ENCODE assay signal across 8 cellular contexts in the genomic region with DNA sequence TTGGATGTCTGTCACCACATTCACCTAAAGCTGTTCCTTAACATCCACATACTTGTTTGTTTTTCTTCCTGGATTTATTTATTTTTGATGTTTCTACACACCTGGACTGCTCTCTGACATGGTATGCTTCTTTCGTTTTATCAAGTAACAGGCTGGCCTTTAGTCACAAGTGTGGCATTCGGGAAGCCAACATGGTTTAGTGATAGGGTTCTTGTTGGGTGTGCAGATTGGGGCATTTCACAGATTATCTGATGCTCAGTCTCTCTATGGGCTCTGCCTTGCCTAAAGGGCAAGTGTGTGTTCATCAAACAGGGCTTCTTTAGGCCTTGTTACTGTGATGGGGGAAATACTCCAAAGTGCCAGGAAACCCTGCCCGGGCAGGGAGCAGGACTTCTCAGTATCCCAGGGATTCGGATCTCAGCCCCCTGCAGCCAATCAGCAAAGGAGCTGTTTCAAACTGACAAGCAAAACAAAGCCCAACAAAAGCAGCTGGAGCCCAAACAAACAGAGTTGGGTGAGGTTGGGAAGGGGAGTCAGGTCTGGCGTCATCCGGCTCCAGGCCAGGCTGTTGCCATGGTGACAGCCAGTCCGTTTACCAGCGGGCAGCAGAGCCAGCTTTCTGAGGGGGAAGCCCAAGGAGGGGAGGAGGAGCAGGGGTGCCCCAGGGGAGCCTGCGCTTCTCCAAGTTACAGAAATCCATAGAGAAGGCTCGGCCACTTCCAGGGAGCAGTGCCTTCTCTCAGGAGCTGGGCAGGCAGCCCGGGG. TPM values are rescaled to one million over a fixed set of nuclear protein-coding genes. Genes with fewer than 3 reads are reported as not detected.
DNase-seq lines count a peak whose midpoint lies in the region; ATAC-seq lines count a peak whose summit lies in the region.

No MANE protein-coding gene starts in this region.

- H3K36me3 Mint-ChIP-seq in T-helper 2 cell treated with Interferon-gamma antibody and Interleukin-4, amounts not matched to agents 5 μg/mL and 100 μg/mL, for 36 hours (ENCODE audit: low read depth) = no peaks in the 10 kb centered on the region
- H3K36me3 Mint-ChIP-seq in CD4-positive, alpha-beta memory T cell = no peaks in the 10 kb centered on the region

- H3K27ac Mint-ChIP-seq in T-helper 2 cell treated with Interferon-gamma antibody and Interleukin-4, amounts not matched to agents 5 μg/mL and 100 μg/mL, for 36 hours = no peak overlapping the region
- no peak overlapping the region for H3K27ac Mint-ChIP-seq in CD4-positive, alpha-beta memory T cell

- DNase-seq in AG08396 (ENCODE audit: low spot score) = peak; percentile 77
- DNase-seq in NCI-H2081 treated with DMSO at 0.1 percent for 48 hours (lab: John Stamatoyannopoulos, UW) = peak; percentile 51
- no peak for DNase-seq in left lobe of liver (ENCODE audit: low spot score)
- DNase-seq in stromal cell of bone marrow (ENCODE audit: low read depth) = peak; percentile 87
- DNase-seq in T-helper 2 cell treated with Interferon-gamma antibody and Interleukin-4, amounts not matched to agents 5 μg/mL and 100 μg/mL, for 36 hours (ENCODE audit: low spot score) = no peak
- DNase-seq in CD4-positive, alpha-beta memory T cell = no peak

- H3K27me3 Mint-ChIP-seq in T-helper 2 cell treated with Interferon-gamma antibody and Interleukin-4, amounts not matched to agents 5 μg/mL and 100 μg/mL, for 36 hours (ENCODE audit: low read depth) = peaks cover 2% of the 10 kb centered on the region
- peaks cover 1 to 3% of the 10 kb centered on the region in 2 donors for H3K27me3 Mint-ChIP-seq in CD4-positive, alpha-beta memory T cell

- H3K4me3 Mint-ChIP-seq in T-helper 2 cell treated with Interferon-gamma antibody and Interleukin-4, amounts not matched to agents 5 μg/mL and 100 μg/mL, for 36 hours = no peak overlapping the region
- no peak overlapping the region for H3K4me3 Mint-ChIP-seq in CD4-positive, alpha-beta memory T cell

- peaks cover 6% of the 10 kb centered on the region for H3K4me1 ChIP-seq in CD4-positive, alpha-beta memory T cell (ENCODE audit: insufficient read depth, low read length)

- no peaks in the 10 kb centered on the region for H3K36me3 ChIP-seq in CD4-positive, alpha-beta memory T cell (ENCODE audit: insufficient read depth, low read length)

- no peaks in the 10 kb centered on the region for H3K9me3 ChIP-seq in CD4-positive, alpha-beta memory T cell (ENCODE audit: control insufficient read depth in 1 of 2, low read length in 2 of 2)

- peaks cover 14% of the 10 kb centered on the region for H3K4me1 Mint-ChIP-seq in T-helper 2 cell treated with Interferon-gamma antibody and Interleukin-4, amounts not matched to agents 5 μg/mL and 100 μg/mL, for 36 hours (ENCODE audit: low read depth)
- peaks cover 0 to 17% (median 6%) of the 10 kb centered on the region in 4 donors for H3K4me1 Mint-ChIP-seq in CD4-positive, alpha-beta memory T cell

- H3K4me3 ChIP-seq in CD4-positive, alpha-beta memory T cell (ENCODE audit: low read length in 2 of 2) = no peak overlapping the region

- H3K27me3 ChIP-seq in CD4-positive, alpha-beta memory T cell (ENCODE audit: insufficient read depth, low read length) = no peaks in the 10 kb centered on the region

- H3K9me3 Mint-ChIP-seq in T-helper 2 cell treated with Interferon-gamma antibody and Interleukin-4, amounts not matched to agents 5 μg/mL and 100 μg/mL, for 36 hours = no peaks in the 10 kb centered on the region
- H3K9me3 Mint-ChIP-seq in CD4-positive, alpha-beta memory T cell = no peaks in the 10 kb centered on the region

- ATAC-seq in left lobe of liver (peak; percentile 5), GM18511 (IDR thresholded peaks at IDR 0.05; ENCODE audit: unreplicated experiment) (no peak)

- POLR2A ChIA-PET in CD4-positive, alpha-beta memory T cell (lab: Charles Lee; ENCODE audit: partially characterized antibody) = no interaction called here

- CTCF ChIA-PET in CD4-positive, alpha-beta memory T cell (lab: Charles Lee; ENCODE audit: partially characterized antibody) = interaction anchor here (2.8 to 11.0 kb wide), 4 partner anchors 12 to 344 kb away, joined by 10 to 121 read pairs (median 35); no protein-coding TSS in a partner anchor

- H3K27ac ChIP-seq in cingulate gyrus (ENCODE audit: low read depth, low read length) = peak overlapping the region; percentile 84
- no peak overlapping the region for H3K27ac ChIP-seq in CD4-positive, alpha-beta memory T cell (ENCODE audit: low read depth, low read length)

- intact Hi-C loops in CD4-positive, alpha-beta memory T cell (cut with micrococcal nuclease) = no loop called here

RNA-seq across cellular contexts. Expression of a gene that starts 31.8 kb away (rescaled TPM):
- 13.1 TPM for total RNA-seq in left lobe of liver
- 1 to 10 TPM; 4.1 to 4.3 TPM for total RNA-seq in CD4-positive, alpha-beta memory T cell
- polyA plus RNA-seq in CD4-positive, alpha-beta memory T cell = 100 to 1,000 TPM; 162 to 519 TPM

Comparison
In these comparisons a context has a peak if more than half of its experiments do, and no peak if none do; other contexts are left out.
1. DNase-seq: peak in AG08396 (single experiment), NCI-H2081 treated with DMSO at 0.1 percent for 48 hours (single experiment) and stromal cell of bone marrow (single experiment); none in left lobe of liver (single experiment), T-helper 2 cell treated with Interferon-gamma antibody and Interleukin-4, amounts not matched to agents 5 μg/mL and 100 μg/mL, for 36 hours (single experiment) and CD4-positive, alpha-beta memory T cell (0 of 5).